ENCODE assay signal across 38 cellular contexts in the genomic region with DNA sequence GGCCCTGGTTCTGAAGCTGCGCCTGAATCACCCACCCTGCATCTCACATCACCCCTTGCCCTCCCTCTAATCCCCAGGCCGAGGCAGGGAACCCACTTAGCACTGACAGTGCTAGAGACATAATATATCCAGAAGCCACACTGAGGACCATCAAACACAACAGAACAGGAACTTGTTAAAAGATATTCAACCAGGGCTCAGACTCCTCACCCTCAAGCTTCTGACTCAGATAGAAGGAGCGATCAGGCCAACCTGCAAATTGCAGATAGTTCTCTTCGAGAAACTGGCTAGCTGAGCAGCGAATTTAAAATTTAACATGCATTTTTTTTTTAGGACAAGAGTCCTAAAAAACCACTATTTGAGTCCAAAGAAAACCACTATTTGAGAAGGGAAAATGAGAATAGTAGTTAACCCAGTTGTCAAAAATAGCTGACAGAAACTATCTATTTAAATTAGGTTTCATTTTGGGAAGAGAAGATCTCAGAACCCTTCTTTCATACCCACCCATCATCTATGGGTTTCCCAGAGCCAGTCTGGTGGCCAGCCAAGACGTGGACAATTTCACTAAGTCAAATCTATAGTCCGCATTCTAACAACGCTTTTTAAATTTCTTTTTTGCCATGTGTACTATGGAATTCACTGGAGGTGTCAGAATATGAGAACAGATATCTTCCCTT.
"Had no signal": no experiment of that assay in that cellular context is flagged by ENCODE, and none has a peak within 500 bp of the region (broad histone marks: within the 10 kb centered on the region; RNA-seq: fewer than 3 reads in every experiment).

No MANE protein-coding gene starts in this region.

- H3K36me3 ChIP-seq: adrenal gland, breast epithelium, MG63, SJCRH30, WERI-Rb-1 had no signal

- FAIRE-seq: astrocyte, RCC 7860, TTC549 had no signal

- DNase-seq: activated CD4-positive, alpha-beta T cell treated with anti-CD3 and anti-CD28 coated beads for 36 hours; activated CD4-positive, alpha-beta T cell treated with anti-CD3 and anti-CD28 coated beads, Interleukin-2, amount 10 ng/mL, durations not matched to agents 7 days and 5 days; activated CD4-positive, alpha-beta T cell treated with anti-CD3 and anti-CD28 coated beads, Interleukin-2, amount 50 U/mL, for 48 hours; activated CD4-positive, CD25-positive, alpha-beta regulatory T cell; activated CD8-positive, alpha-beta T cell treated with anti-CD3 and anti-CD28 coated beads, Interleukin-2, amount 10 ng/mL, durations not matched to agents 7 days and 5 days; activated gamma-delta T cell treated with Interleukin-2 at 50 U/mL for 16 hours; activated naive CD4-positive, alpha-beta T cell treated with anti-CD3 and anti-CD28 coated beads for 36 hours; activated T-cell treated with anti-CD3 and anti-CD28 coated beads, Interleukin-2, amount 50 U/mL, for 24 hours; adrenal gland; body of pancreas; caudate nucleus; cerebellar nuclear complex; Kasumi-1; KBM-7; MG63; NCI-H1048; NCI-H1105 treated with DMSO at 0.1 percent for 48 hours; NCI-H1436; NCI-H1694; NCI-H1930; NCI-H2081 treated with DMSO at 0.1 percent for 48 hours; NCI-H226; NCI-H446 treated with DMSO at 0.1 percent for 48 hours; NCI-H524; NCI-H69; NCI-H82; PC-9; SJCRH30; T1000; WERI-Rb-1 had no signal

- H3K27ac ChIP-seq: adrenal gland, body of pancreas, breast epithelium, PC-9, RWPE1, SJCRH30, SK-N-MC, WERI-Rb-1 had no signal

- H2AFZ ChIP-seq: PC-9 had no signal

- ATAC-seq: activated CD4-positive, alpha-beta T cell treated with anti-CD3 and anti-CD28 coated beads for 36 hours; activated CD8-positive, alpha-beta T cell treated with anti-CD3 and anti-CD28 coated beads, Interleukin-2, amount 10 ng/mL, durations not matched to agents 7 days and 5 days; activated naive CD4-positive, alpha-beta T cell treated with anti-CD3 and anti-CD28 coated beads, Interleukin-2, amount 50 U/mL, for 72 hours; body of pancreas; Right ventricle myocardium inferior had no signal

- H3K4me1 Mint-ChIP-seq: activated CD4-positive, alpha-beta T cell treated with anti-CD3 and anti-CD28 coated beads, Interleukin-2, amount 10 ng/mL, durations not matched to agents 7 days and 5 days had no signal

- H3K4me1 ChIP-seq: adrenal gland, body of pancreas, breast epithelium, SJCRH30 had no signal

- H3K27me3 ChIP-seq: adrenal gland, body of pancreas, breast epithelium, MG63, SJCRH30 had no signal

- H3K9me3 ChIP-seq: adrenal gland, body of pancreas, breast epithelium, MG63, SJCRH30 had no signal

- H3K4me3 ChIP-seq: adrenal gland, body of pancreas, breast epithelium, MG63, PC-9, SJCRH30, SK-N-MC had no signal

- H3K27ac Mint-ChIP-seq: activated CD4-positive, alpha-beta T cell treated with anti-CD3 and anti-CD28 coated beads for 36 hours; activated CD4-positive, alpha-beta T cell treated with anti-CD3 and anti-CD28 coated beads, Interleukin-2, amount 10 ng/mL, durations not matched to agents 7 days and 5 days; activated CD8-positive, alpha-beta T cell treated with anti-CD3 and anti-CD28 coated beads, Interleukin-2, amount 10 ng/mL, durations not matched to agents 7 days and 5 days; activated naive CD4-positive, alpha-beta T cell treated with anti-CD3 and anti-CD28 coated beads for 36 hours; activated naive CD4-positive, alpha-beta T cell treated with anti-CD3 and anti-CD28 coated beads, Interleukin-2, amount 50 U/mL, for 72 hours; activated T-cell treated with anti-CD3 and anti-CD28 coated beads, Interleukin-2, amount 50 U/mL, for 24 hours had no signal

- H3K4me2 ChIP-seq: PC-9 had no signal

- H3K4me3 Mint-ChIP-seq: activated CD4-positive, alpha-beta T cell treated with anti-CD3 and anti-CD28 coated beads for 36 hours; activated CD4-positive, alpha-beta T cell treated with anti-CD3 and anti-CD28 coated beads, Interleukin-2, amount 10 ng/mL, durations not matched to agents 7 days and 5 days; activated CD8-positive, alpha-beta T cell treated with anti-CD3 and anti-CD28 coated beads, Interleukin-2, amount 10 ng/mL, durations not matched to agents 7 days and 5 days; activated naive CD4-positive, alpha-beta T cell treated with anti-CD3 and anti-CD28 coated beads for 36 hours; activated T-cell treated with anti-CD3 and anti-CD28 coated beads, Interleukin-2, amount 50 U/mL, for 24 hours had no signal

- H3K36me3 Mint-ChIP-seq: activated naive CD4-positive, alpha-beta T cell treated with anti-CD3 and anti-CD28 coated beads, Interleukin-2, amount 50 U/mL, for 72 hours had no signal

- H3K9me3 Mint-ChIP-seq: activated CD4-positive, alpha-beta T cell treated with anti-CD3 and anti-CD28 coated beads, Interleukin-2, amount 10 ng/mL, durations not matched to agents 7 days and 5 days; activated naive CD4-positive, alpha-beta T cell treated with anti-CD3 and anti-CD28 coated beads for 36 hours; activated naive CD4-positive, alpha-beta T cell treated with anti-CD3 and anti-CD28 coated beads, Interleukin-2, amount 50 U/mL, for 72 hours; activated T-cell treated with anti-CD3 and anti-CD28 coated beads, Interleukin-2, amount 50 U/mL, for 24 hours had no signal

- H3K27me3 Mint-ChIP-seq: activated CD4-positive, alpha-beta T cell treated with anti-CD3 and anti-CD28 coated beads, Interleukin-2, amount 10 ng/mL, durations not matched to agents 7 days and 5 days had no signal
